Comparison of ENCODE assay signal across 9 cellular contexts in the genomic region with DNA sequence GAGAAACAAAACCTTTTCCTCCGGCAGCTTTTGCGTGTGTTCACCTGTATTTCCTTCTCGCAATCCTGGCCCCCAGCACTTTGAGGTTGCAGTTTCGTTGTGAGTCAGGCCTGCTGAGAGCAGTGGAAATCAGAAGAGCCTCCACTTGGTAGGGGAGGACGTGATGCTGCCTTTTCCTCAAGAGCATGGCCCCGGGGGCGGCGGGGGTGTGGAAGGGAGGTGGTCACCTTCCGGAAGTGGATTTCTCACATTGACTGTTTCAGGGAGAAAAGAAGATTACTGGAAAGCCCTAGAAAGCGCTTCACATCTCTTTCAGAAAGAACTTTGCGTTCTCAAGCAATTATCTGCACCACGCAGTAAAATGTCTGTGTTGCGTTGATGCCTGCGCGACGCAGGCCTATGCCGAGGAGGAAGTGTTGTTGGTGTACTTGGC. TPM values are rescaled to one million over a fixed set of nuclear protein-coding genes. Genes with fewer than 3 reads are reported as not detected.
DNase-seq lines count a peak whose midpoint lies in the region; ATAC-seq and TF ChIP-seq lines count a peak whose summit lies in the region.
"Had no signal": no experiment of that assay in that cellular context is flagged by ENCODE, and none has a peak within 500 bp of the region (broad histone marks: within the 10 kb centered on the region; RNA-seq: fewer than 3 reads in every experiment).

No MANE protein-coding gene starts in this region.

- intact Hi-C loops in Right ventricle myocardium inferior (cut with DNase I), result no loop called here

- TF ChIP-seq POLR2A in GM19193 (IDR thresholded peaks at IDR 0.05; ENCODE audit: extremely low read depth, insufficient read depth, insufficient read length), result peak; percentile 33

- ATAC-seq in HG03139 (IDR thresholded peaks at IDR 0.05; ENCODE audit: unreplicated experiment) (peak; percentile 55), Right ventricle myocardium inferior (no peak), GM18519 (IDR thresholded peaks at IDR 0.05; ENCODE audit: low FRiP score, unreplicated experiment) (no peak)
- ATAC-seq: HCT116 had no signal

- DNase-seq in activated CD8-positive, alpha-beta memory T cell treated with anti-CD3 and anti-CD28 coated beads, Interleukin-2, amount 50 U/mL, for 48 hours, result peak; percentile 90
- DNase-seq in stimulated activated CD4-positive, alpha-beta T cell treated with anti-CD3 and anti-CD28 coated beads, Interleukin-2, amount 100 ng/mL, for 48 hours, result peak; percentile 82 to 84
- DNase-seq in Right ventricle myocardium inferior (ENCODE audit: missing footprints), result no peak
- DNase-seq in NCI-H774 (lab: John Stamatoyannopoulos, UW), result no peak
- no peak for DNase-seq in cerebellar nuclear complex (lab: John Stamatoyannopoulos, UW)

RNA-seq across cellular contexts. Expression of gene IL10, which starts 12.2 kb away (rescaled TPM):
- total RNA-seq in Right ventricle myocardium inferior, result 0.54 TPM

RNA-seq across cellular contexts. Expression of gene IL19, which starts 13.9 kb away (rescaled TPM):
- total RNA-seq in Right ventricle myocardium inferior, result not detected

Comparison
In these comparisons a context has a peak if more than half of its experiments do, and no peak if none do; other contexts are left out.
1. DNase-seq: peak in activated CD8-positive, alpha-beta memory T cell treated with anti-CD3 and anti-CD28 coated beads, Interleukin-2, amount 50 U/mL, for 48 hours (single experiment) and stimulated activated CD4-positive, alpha-beta T cell treated with anti-CD3 and anti-CD28 coated beads, Interleukin-2, amount 100 ng/mL, for 48 hours (2 of 2); none in Right ventricle myocardium inferior (single experiment), NCI-H774 (single experiment) and cerebellar nuclear complex (0 of 2).